In genomic region chr1:221939598-221939997, GRCh38 we compare ENCODE assay signal across 10 cellular contexts.
DNase-seq lines count a peak whose midpoint lies in the region; ATAC-seq lines count a peak whose summit lies in the region.
"Had no signal": no experiment of that assay in that cellular context is flagged by ENCODE, and none has a peak within 500 bp of the region (broad histone marks: within the 10 kb centered on the region; RNA-seq: fewer than 3 reads in every experiment).

No MANE protein-coding gene starts in this region.

- H3K27me3 Mint-ChIP-seq in T-helper 2 cell treated with Interferon-gamma antibody and Interleukin-4, amounts not matched to agents 5 μg/mL and 100 μg/mL, for 36 hours (ENCODE audit: low read depth): no peaks in the 10 kb centered on the region
- peaks cover 7% of the 10 kb centered on the region for H3K27me3 Mint-ChIP-seq in activated T-helper 2 cell treated with anti-CD3 and anti-CD28 coated beads, Interferon-gamma antibody, Interleukin-2, Interleukin-4, amounts not matched to agents 10 μg/mL and 5 μg/mL and 100 μg/mL, durations not matched to agents 14 hours and 24 hours and 36 hours (ENCODE audit: low read depth)

- H3K4me1 ChIP-seq in SJCRH30: peaks cover 11% of the 10 kb centered on the region

- no peak overlapping the region for H3K27ac ChIP-seq in SJCRH30

- no peaks in the 10 kb centered on the region for H3K4me1 Mint-ChIP-seq in T-helper 2 cell treated with Interferon-gamma antibody and Interleukin-4, amounts not matched to agents 5 μg/mL and 100 μg/mL, for 36 hours (ENCODE audit: low read depth)
- no peaks in the 10 kb centered on the region for H3K4me1 Mint-ChIP-seq in activated T-helper 2 cell treated with anti-CD3 and anti-CD28 coated beads, Interferon-gamma antibody, Interleukin-2, Interleukin-4, amounts not matched to agents 10 μg/mL and 5 μg/mL and 100 μg/mL, durations not matched to agents 14 hours and 24 hours and 36 hours (ENCODE audit: low read depth)

- no peak overlapping the region for H3K27ac Mint-ChIP-seq in T-helper 2 cell treated with Interferon-gamma antibody and Interleukin-4, amounts not matched to agents 5 μg/mL and 100 μg/mL, for 36 hours
- H3K27ac Mint-ChIP-seq in activated T-helper 2 cell treated with anti-CD3 and anti-CD28 coated beads, Interferon-gamma antibody, Interleukin-2, Interleukin-4, amounts not matched to agents 10 μg/mL and 5 μg/mL and 100 μg/mL, durations not matched to agents 14 hours and 24 hours and 36 hours: no peak overlapping the region

- H3K36me3 Mint-ChIP-seq in T-helper 2 cell treated with Interferon-gamma antibody and Interleukin-4, amounts not matched to agents 5 μg/mL and 100 μg/mL, for 36 hours (ENCODE audit: low read depth): no peaks in the 10 kb centered on the region
- H3K36me3 Mint-ChIP-seq in activated T-helper 2 cell treated with anti-CD3 and anti-CD28 coated beads, Interferon-gamma antibody, Interleukin-2, Interleukin-4, amounts not matched to agents 10 μg/mL and 5 μg/mL and 100 μg/mL, durations not matched to agents 14 hours and 24 hours and 36 hours (ENCODE audit: low read depth): no peaks in the 10 kb centered on the region

- peak; percentile 53 for ATAC-seq in GM18499 (IDR thresholded peaks at IDR 0.05; ENCODE audit: insufficient read depth, unreplicated experiment)
- ATAC-seq in GM21529 (IDR thresholded peaks at IDR 0.05; ENCODE audit: unreplicated experiment): peak; percentile 82
- ATAC-seq in HG03442 (IDR thresholded peaks at IDR 0.05; ENCODE audit: unreplicated experiment): peak; percentile 76
- ATAC-seq: K562 had no signal

- H3K27me3 ChIP-seq in SJCRH30: no peaks in the 10 kb centered on the region

- intact Hi-C loops in activated T-helper 2 cell treated with anti-CD3 and anti-CD28 coated beads, Interferon-gamma antibody, Interleukin-2, Interleukin-4, amounts not matched to agents 10 μg/mL and 5 μg/mL and 100 μg/mL, durations not matched to agents 14 hours and 24 hours and 36 hours (cut with micrococcal nuclease): no loop called here

- H3K9me3 Mint-ChIP-seq in T-helper 2 cell treated with Interferon-gamma antibody and Interleukin-4, amounts not matched to agents 5 μg/mL and 100 μg/mL, for 36 hours: peaks cover 8% of the 10 kb centered on the region
- peaks cover 7% of the 10 kb centered on the region for H3K9me3 Mint-ChIP-seq in activated T-helper 2 cell treated with anti-CD3 and anti-CD28 coated beads, Interferon-gamma antibody, Interleukin-2, Interleukin-4, amounts not matched to agents 10 μg/mL and 5 μg/mL and 100 μg/mL, durations not matched to agents 14 hours and 24 hours and 36 hours

- no peak overlapping the region for H3K4me3 Mint-ChIP-seq in T-helper 2 cell treated with Interferon-gamma antibody and Interleukin-4, amounts not matched to agents 5 μg/mL and 100 μg/mL, for 36 hours
- no peak overlapping the region for H3K4me3 Mint-ChIP-seq in activated T-helper 2 cell treated with anti-CD3 and anti-CD28 coated beads, Interferon-gamma antibody, Interleukin-2, Interleukin-4, amounts not matched to agents 10 μg/mL and 5 μg/mL and 100 μg/mL, durations not matched to agents 14 hours and 24 hours and 36 hours (ENCODE audit: low read depth)

- H3K9me3 ChIP-seq in SJCRH30 (replicated peaks): no peaks in the 10 kb centered on the region

- no peaks in the 10 kb centered on the region for H3K36me3 ChIP-seq in SJCRH30

- no peak overlapping the region for H3K4me3 ChIP-seq in SJCRH30
- H3K4me3 ChIP-seq: K562 had no signal

- DNase-seq in SJCRH30 (peak; percentile 48 to 61), SW480 (ENCODE audit: low spot score) (no peak)
- DNase-seq in T-helper 2 cell treated with Interferon-gamma antibody and Interleukin-4, amounts not matched to agents 5 μg/mL and 100 μg/mL, for 36 hours (ENCODE audit: low spot score): no peak
- no peak for DNase-seq in activated T-helper 2 cell treated with anti-CD3 and anti-CD28 coated beads, Interferon-gamma antibody, Interleukin-2, Interleukin-4, amounts not matched to agents 10 μg/mL and 5 μg/mL and 100 μg/mL, durations not matched to agents 14 hours and 24 hours and 36 hours (ENCODE audit: low spot score)
- no peak for DNase-seq in effector CD4-positive, alpha-beta T cell
- DNase-seq: activated CD4-positive, alpha-beta T cell treated with anti-CD3 and anti-CD28 coated beads for 1 hour had no signal

Comparison
In these comparisons a context has a peak if more than half of its experiments do, and no peak if none do; other contexts are left out.
1. DNase-seq: peak in SJCRH30 (2 of 2); none in T-helper 2 cell treated with Interferon-gamma antibody and Interleukin-4, amounts not matched to agents 5 μg/mL and 100 μg/mL, for 36 hours (single experiment), activated T-helper 2 cell treated with anti-CD3 and anti-CD28 coated beads, Interferon-gamma antibody, Interleukin-2, Interleukin-4, amounts not matched to agents 10 μg/mL and 5 μg/mL and 100 μg/mL, durations not matched to agents 14 hours and 24 hours and 36 hours (single experiment), SW480 (single experiment) and effector CD4-positive, alpha-beta T cell (single experiment).
2. Peak in every context shown above with its lines, with median percentiles within 50 percentile points of each other: ATAC-seq.